Comparison of ENCODE assay signal across 14 cellular contexts in the genomic region with DNA sequence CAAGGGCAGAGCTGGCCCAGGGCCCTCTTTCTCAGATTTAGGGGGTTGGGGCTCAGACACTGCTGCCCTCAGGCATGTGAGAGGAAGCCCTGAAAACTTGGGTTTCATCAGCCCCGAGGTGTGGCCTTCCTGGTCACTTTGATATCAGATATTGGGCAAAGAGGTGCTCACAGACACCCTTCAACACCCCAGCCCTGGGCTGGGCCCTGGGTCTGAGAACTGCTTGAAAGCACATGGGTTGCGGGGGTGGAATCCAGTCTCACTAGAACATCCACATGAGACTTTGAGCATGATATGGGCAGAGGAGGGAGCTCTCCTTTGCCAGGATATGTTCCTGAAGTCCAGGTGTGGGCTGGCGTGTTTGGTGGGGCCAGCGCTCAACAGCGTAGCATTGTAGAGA. TPM values are rescaled to one million over a fixed set of nuclear protein-coding genes. Genes with fewer than 3 reads are reported as not detected.
A peak's percentile ranks its signal among the peaks of the same experiment; 100 is the strongest.
DNase-seq lines count a peak whose midpoint lies in the region; ATAC-seq and TF ChIP-seq lines count a peak whose summit lies in the region.
"Had no signal": no experiment of that assay in that cellular context is flagged by ENCODE, and none has a peak within 500 bp of the region (broad histone marks: within the 10 kb centered on the region; RNA-seq: fewer than 3 reads in every experiment).

No MANE protein-coding gene starts in this region.

- TF ChIP-seq CTCF in heart left ventricle (IDR thresholded peaks at IDR 0.05) (no peak), lower lobe of right lung (IDR thresholded peaks at IDR 0.05) (no peak)

- H3K27me3 ChIP-seq in heart left ventricle (no peaks in the 10 kb centered on the region), lower lobe of right lung (ENCODE audit: low read depth) (no peaks in the 10 kb centered on the region)
- H3K27me3 ChIP-seq: BLaER1 had no signal

- no peaks in the 10 kb centered on the region for H3K9me3 Mint-ChIP-seq in activated naive CD4-positive, alpha-beta T cell treated with anti-CD3 and anti-CD28 coated beads, Interleukin-2, amount 50 U/mL, for 72 hours
- H3K9me3 Mint-ChIP-seq: CD4-positive, CD25-positive, alpha-beta regulatory T cell had no signal

- H3K9me3 ChIP-seq in heart left ventricle (no peaks in the 10 kb centered on the region), lower lobe of right lung (no peaks in the 10 kb centered on the region)
- H3K9me3 ChIP-seq: BLaER1, HAP-1 had no signal

- peaks cover 0 to 25% (median 0%) of the 10 kb centered on the region in 12 donors for H3K4me1 ChIP-seq in heart left ventricle
- no peaks in the 10 kb centered on the region for H3K4me1 ChIP-seq in lower lobe of right lung
- H3K4me1 ChIP-seq: HAP-1 had no signal

- TF ChIP-seq POLR2A in heart left ventricle (IDR thresholded peaks at IDR 0.05): no peak

- H3K36me3 ChIP-seq in heart left ventricle (no peaks in the 10 kb centered on the region), lower lobe of right lung (no peaks in the 10 kb centered on the region)
- H3K36me3 ChIP-seq: BLaER1, HAP-1 had no signal

- 82 to 90% (median 87%) methylated on average over 4 to 5 of the region's 5 CpGs for WGBS in heart left ventricle, 4 donors

- peak; percentile 17 for DNase-seq in cardiac septum (ENCODE audit: low spot score)
- no peak for DNase-seq in heart left ventricle
- peak; percentile 20 for DNase-seq in lower lobe of right lung
- peak; percentile 28 for DNase-seq in posterior vena cava (ENCODE audit: low spot score)
- DNase-seq in activated CD4-positive, alpha-beta T cell treated with anti-CD3 and anti-CD28 coated beads, Interleukin-2, amount 50 U/mL, for 1 hour: no peak
- DNase-seq in NCI-H524 (lab: John Stamatoyannopoulos, UW): no peak
- DNase-seq in activated naive CD4-positive, alpha-beta T cell treated with anti-CD3 and anti-CD28 coated beads, Interleukin-2, amount 50 U/mL, for 72 hours (ENCODE audit: low spot score in 2 of 2): no peak
- DNase-seq: 8988T; AML-193; CD4-positive, CD25-positive, alpha-beta regulatory T cell; DMS53; GF-D8 had no signal

- no peak overlapping the region for H3K4me3 ChIP-seq in heart left ventricle
- H3K4me3 ChIP-seq in lower lobe of right lung: no peak overlapping the region
- H3K4me3 ChIP-seq: BLaER1, HAP-1 had no signal

- ATAC-seq in heart left ventricle (no peak), lower lobe of right lung (no peak)
- no peak for ATAC-seq in activated naive CD4-positive, alpha-beta T cell treated with anti-CD3 and anti-CD28 coated beads, Interleukin-2, amount 50 U/mL, for 72 hours

- H3K36me3 Mint-ChIP-seq in activated naive CD4-positive, alpha-beta T cell treated with anti-CD3 and anti-CD28 coated beads, Interleukin-2, amount 50 U/mL, for 72 hours: no peaks in the 10 kb centered on the region
- H3K36me3 Mint-ChIP-seq: CD4-positive, CD25-positive, alpha-beta regulatory T cell had no signal

- H3K27ac Mint-ChIP-seq in activated naive CD4-positive, alpha-beta T cell treated with anti-CD3 and anti-CD28 coated beads, Interleukin-2, amount 50 U/mL, for 72 hours: no peak overlapping the region
- H3K27ac Mint-ChIP-seq: CD4-positive, CD25-positive, alpha-beta regulatory T cell had no signal

- intact Hi-C loops in cardiac septum (cut with DNase I): no loop called here
- intact Hi-C loops in heart left ventricle (cut with DNase I): loop anchor here in 1 of 10 donors (10.0 kb wide), 1 partner anchor 234 kb away; no protein-coding TSS in a partner anchor
- intact Hi-C loops in lower lobe of right lung (cut with DNase I): no loop called here
- intact Hi-C loops in posterior vena cava (cut with DNase I): no loop called here

- H3K27ac ChIP-seq in heart left ventricle: no peak overlapping the region
- no peak overlapping the region for H3K27ac ChIP-seq in lower lobe of right lung
- H3K27ac ChIP-seq: BLaER1 had no signal

RNA-seq across cellular contexts. Expression of a gene that starts 10.4 kb away (rescaled TPM):
- total RNA-seq in cardiac septum (10.3 TPM), heart left ventricle (10 to 100 TPM in 3 of 9 donors, 1 to 10 TPM in 6; 4.4 to 48.3 (median 8.3) TPM), lower lobe of right lung (7.4 TPM), posterior vena cava (1 to 10 TPM; 2.1 to 3.4 TPM)
- polyA plus RNA-seq in heart left ventricle: 10 to 100 TPM in 1 of 2 donors, 1 to 10 TPM in 1; 4.0 to 15.8 TPM
- 1 to 10 TPM; 1.1 to 3.9 TPM for total RNA-seq in activated naive CD4-positive, alpha-beta T cell treated with anti-CD3 and anti-CD28 coated beads, Interleukin-2, amount 50 U/mL, for 72 hours

RNA-seq across cellular contexts. Expression of a gene that starts 36.0 kb away (rescaled TPM):
- total RNA-seq in cardiac septum (13.9 TPM), heart left ventricle (10 to 100 TPM; 12.7 to 22.6 (median 15.2) TPM), lower lobe of right lung (36.0 TPM), posterior vena cava (10 to 100 TPM; 27.0 to 27.8 TPM)
- 10 to 100 TPM in 1 of 2 donors, 1 to 10 TPM in 1; 4.5 to 12.4 TPM for polyA plus RNA-seq in heart left ventricle
- total RNA-seq in activated naive CD4-positive, alpha-beta T cell treated with anti-CD3 and anti-CD28 coated beads, Interleukin-2, amount 50 U/mL, for 72 hours: 10 to 100 TPM; 19.9 to 22.4 TPM

Comparison
In these comparisons a context has a peak if more than half of its experiments do, and no peak if none do; other contexts are left out.
1. DNase-seq: peak in cardiac septum (single experiment), lower lobe of right lung (single experiment) and posterior vena cava (single experiment); none in heart left ventricle (0 of 5), activated CD4-positive, alpha-beta T cell treated with anti-CD3 and anti-CD28 coated beads, Interleukin-2, amount 50 U/mL, for 1 hour (single experiment), NCI-H524 (0 of 2) and activated naive CD4-positive, alpha-beta T cell treated with anti-CD3 and anti-CD28 coated beads, Interleukin-2, amount 50 U/mL, for 72 hours (0 of 2).